ENCODE assay signal across 1 cellular context in the genomic region with DNA sequence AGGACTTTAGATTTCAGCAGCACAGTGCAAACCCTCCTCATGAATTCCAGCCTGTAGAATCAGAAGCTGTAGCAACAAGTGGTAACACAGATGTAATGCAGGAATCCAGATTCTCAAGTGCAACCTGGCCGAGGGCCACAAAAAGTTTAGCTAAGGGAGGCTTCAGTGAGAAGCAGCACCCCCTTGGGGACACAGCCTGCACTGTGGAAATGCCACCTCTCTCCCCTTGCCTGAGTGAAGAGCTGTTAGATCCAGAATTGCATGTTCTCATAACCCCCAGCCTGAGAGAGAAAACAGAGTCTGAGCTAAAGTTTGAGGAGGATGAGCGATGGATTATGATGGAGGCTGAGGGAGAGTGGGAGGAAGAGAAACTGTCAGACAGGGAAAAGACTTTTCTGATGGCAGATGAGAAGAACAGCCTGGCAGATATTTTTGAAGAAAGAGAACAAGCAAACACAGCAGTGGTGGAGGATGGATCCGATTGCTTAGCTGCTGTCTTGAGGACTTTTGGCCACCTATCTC.
TF ChIP-seq lines count a peak whose summit lies in the region.

No MANE protein-coding gene starts in this region.

TF ChIP-seq in HCT116, 20 proteins besides CTCF, POLR2A, EP300 and RAD21:
- TF ChIP-seq CBX3 (IDR thresholded peaks at IDR 0.05; ENCODE audit: low read depth): 0 out of 2 replicates have a peak, but pooled peaks have one; percentile 30
- TF ChIP-seq YY1 (IDR thresholded peaks at IDR 0.05; ENCODE audit: extremely low read depth, insufficient replicate concordance, low read depth, low read length): no peak
- peak; percentile 5 for TF ChIP-seq POLR2AphosphoS5 (IDR thresholded peaks at IDR 0.05; ENCODE audit: low read depth, low read length)
